In genomic region chr1:205534444-205534985, GRCh38 we compare ENCODE assay signal across 22 cellular contexts.
"Had no signal": no experiment of that assay in that cellular context is flagged by ENCODE, and none has a peak within 500 bp of the region (broad histone marks: within the 10 kb centered on the region; RNA-seq: fewer than 3 reads in every experiment).

No MANE protein-coding gene starts in this region.

- H3K4me3 Mint-ChIP-seq: activated CD8-positive, alpha-beta T cell treated with anti-CD3 and anti-CD28 coated beads, Interleukin-2, amount 10 ng/mL, durations not matched to agents 7 days and 5 days; activated naive CD8-positive, alpha-beta T cell treated with anti-CD3 and anti-CD28 coated beads, Interleukin-2, amount 50 U/mL, for 24 hours; brain; T-helper 1 cell treated with Interleukin-12 subunit alpha and Interleukin-12 subunit beta and Interleukin-4 antibody, amounts not matched to agents 30 μg/mL and 1 μg/mL, for 36 hours had no signal

- FAIRE-seq: astrocyte had no signal

- H3K27me3 ChIP-seq: MG63 had no signal

- H3K36me3 Mint-ChIP-seq: activated naive CD4-positive, alpha-beta T cell treated with anti-CD3 and anti-CD28 coated beads, Interleukin-2, amount 50 U/mL, for 72 hours; brain had no signal

- H3K4me3 ChIP-seq: MG63 had no signal

- ATAC-seq: activated CD4-positive, CD25-positive, alpha-beta regulatory T cell treated with anti-CD3 and anti-CD28 coated beads, Interleukin-2, amount 50 U/mL, for 24 hours; activated CD8-positive, alpha-beta T cell treated with anti-CD3 and anti-CD28 coated beads, Interleukin-2, amount 10 ng/mL, durations not matched to agents 7 days and 5 days; activated naive CD4-positive, alpha-beta T cell treated with anti-CD3 and anti-CD28 coated beads, Interleukin-2, amount 50 U/mL, for 72 hours; activated naive CD8-positive, alpha-beta T cell treated with anti-CD3 and anti-CD28 coated beads, Interleukin-2, amount 50 U/mL, for 24 hours; Panc1 had no signal

- H3K36me3 ChIP-seq: MG63 had no signal

- H3K27ac Mint-ChIP-seq: activated CD8-positive, alpha-beta T cell treated with anti-CD3 and anti-CD28 coated beads, Interleukin-2, amount 10 ng/mL, durations not matched to agents 7 days and 5 days; activated naive CD4-positive, alpha-beta T cell treated with anti-CD3 and anti-CD28 coated beads, Interleukin-2, amount 50 U/mL, for 72 hours; activated naive CD8-positive, alpha-beta T cell treated with anti-CD3 and anti-CD28 coated beads, Interleukin-2, amount 50 U/mL, for 24 hours; brain; T-helper 1 cell treated with Interleukin-12 subunit alpha and Interleukin-12 subunit beta and Interleukin-4 antibody, amounts not matched to agents 30 μg/mL and 1 μg/mL, for 36 hours had no signal

- DNase-seq: activated CD4-positive, alpha-beta T cell treated with anti-CD3 and anti-CD28 coated beads for 4 hours; activated CD8-positive, alpha-beta T cell treated with anti-CD3 and anti-CD28 coated beads, Interleukin-2, amount 10 ng/mL, durations not matched to agents 7 days and 5 days; activated naive CD8-positive, alpha-beta T cell treated with anti-CD3 and anti-CD28 coated beads, Interleukin-2, amount 50 U/mL, for 24 hours; activated T-cell treated with anti-CD3 and anti-CD28 coated beads, Interleukin-2, amount 50 U/mL, for 1 hour; amygdala; MG63; MV-4-11; NCI-H1092 treated with DMSO at 0.1 percent for 48 hours; NCI-H1417 treated with DMSO at 0.1 percent for 48 hours; NCI-H1694 treated with DMSO at 0.1 percent for 48 hours; NCI-H2029 treated with DMSO at 0.1 percent for 48 hours; NCI-H510A treated with DMSO at 0.1 percent for 48 hours; NK-92 treated with Interleukin-12 subunit alpha and Interleukin-12 subunit beta, amount 100 ng/mL, for 24 hours; OCI-M1; RPMI8226; SHP77 treated with DMSO at 0.1 percent for 48 hours had no signal

- H3K9me3 Mint-ChIP-seq: activated naive CD4-positive, alpha-beta T cell treated with anti-CD3 and anti-CD28 coated beads, Interleukin-2, amount 50 U/mL, for 72 hours; activated naive CD8-positive, alpha-beta T cell treated with anti-CD3 and anti-CD28 coated beads, Interleukin-2, amount 50 U/mL, for 24 hours; brain; T-helper 1 cell treated with Interleukin-12 subunit alpha and Interleukin-12 subunit beta and Interleukin-4 antibody, amounts not matched to agents 30 μg/mL and 1 μg/mL, for 36 hours had no signal

- H3K27me3 Mint-ChIP-seq: brain had no signal

- H3K9me3 ChIP-seq: MG63 had no signal
